ENCODE assay signal across 8 cellular contexts in the genomic region with DNA sequence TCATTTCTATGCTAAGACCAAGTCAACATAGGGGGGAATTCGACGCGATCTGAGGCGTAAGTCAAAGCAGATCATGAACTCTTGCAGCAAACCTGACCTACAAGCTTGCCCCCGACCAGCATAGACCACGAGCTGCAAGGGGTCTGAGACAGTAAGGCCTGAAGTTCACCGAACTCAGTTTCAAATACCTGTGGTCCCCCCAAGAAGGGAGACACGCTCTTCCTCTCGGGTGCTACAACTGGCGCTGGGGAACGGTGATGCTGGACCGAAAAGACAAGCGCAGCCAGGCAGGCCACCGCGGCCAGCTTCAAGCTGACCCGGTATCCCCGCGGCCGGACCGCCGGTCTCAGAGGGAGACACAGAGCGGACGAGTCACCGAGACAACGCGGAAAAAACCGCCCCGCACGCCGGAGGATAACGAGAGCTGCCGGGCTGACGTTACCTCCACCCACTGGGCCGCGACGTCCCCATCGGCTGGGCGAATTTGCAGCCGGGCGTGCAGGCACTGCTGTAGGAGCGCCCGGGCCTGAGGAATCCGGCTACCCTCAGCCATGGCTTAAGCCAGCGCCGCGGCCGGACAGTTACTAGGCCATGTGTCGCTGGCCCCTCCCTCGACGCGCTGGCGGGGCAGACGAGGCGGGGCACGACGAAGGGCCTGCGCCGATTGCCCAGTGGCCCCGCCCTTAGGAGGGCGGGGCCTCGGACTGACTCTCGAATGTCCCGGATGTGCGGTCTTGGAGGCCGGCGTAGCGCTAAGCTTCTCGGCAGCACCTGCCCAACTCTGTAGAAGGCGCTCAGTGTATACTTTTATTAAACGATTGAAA. TPM values are rescaled to one million over a fixed set of nuclear protein-coding genes. Genes with fewer than 3 reads are reported as not detected.
DNase-seq lines count a peak whose midpoint lies in the region; ATAC-seq, FAIRE-seq and TF ChIP-seq lines count a peak whose summit lies in the region.

TSS of gene DTD2 (minus strand) at position 666 of the 824 bp plus-strand sequence. CDS start at position 553, 113 bp downstream.

- FAIRE-seq in RCC 7860 (lab: Jason Lieb, UNC), result peak; percentile 52

- no peaks in the 10 kb centered on the region for H4K20me1 ChIP-seq in DND-41 (ENCODE audit: insufficient read depth, low read length)
- no peaks in the 10 kb centered on the region for H4K20me1 ChIP-seq in Karpas-422 (ENCODE audit: insufficient read depth, low read depth, low read length)

- TF ChIP-seq CTCF in DND-41 (IDR thresholded peaks at IDR 0.05; ENCODE audit: borderline replicate concordance, extremely low read depth, low read length, poor library complexity, severe bottlenecking) (peak; percentile 24), esophagus squamous epithelium (IDR thresholded peaks at IDR 0.05) (no peak)

- ATAC-seq in DND-41 (ENCODE audit: insufficient read depth, low read depth) (peak; percentile 98), GM21825 (IDR thresholded peaks at IDR 0.05; ENCODE audit: unreplicated experiment) (peak; percentile 99), naive B cell (ENCODE audit: low read depth in 2 of 2) (peak; percentile 96 to 97)
- ATAC-seq in stimulated activated memory B cell treated with anti-CD40 and anti-IgM and Interleukin-4, amounts not matched to agents 10 μg/mL and 1 μg/mL and 100 μg/mL, for 72 hours, result peak; percentile 100

- peak within 1 kb of the TSS; percentile 74 for H3K9ac ChIP-seq in DND-41 (ENCODE audit: low read depth, low read length)
- H3K9ac ChIP-seq in Karpas-422 (ENCODE audit: low read length), result peak within 1 kb of the TSS; percentile 88

- H3K27ac ChIP-seq in DND-41 (ENCODE audit: low read length) (peak within 1 kb of the TSS; percentile 70), Karpas-422 (ENCODE audit: low read length) (peak within 1 kb of the TSS; percentile 58), esophagus squamous epithelium (peak within 1 kb of the TSS; percentile 92 to 94 (median 94))

- H3K36me3 ChIP-seq in DND-41 (ENCODE audit: insufficient read depth, low read length), result peaks cover 4% of the 10 kb centered on the region; the same call in 1 of the 2 replicates
- H3K36me3 ChIP-seq in Karpas-422 (ENCODE audit: insufficient read depth, low read length), result peaks cover 8% of the 10 kb centered on the region
- H3K36me3 ChIP-seq in esophagus squamous epithelium, result peaks cover 0 to 11% (median 1%) of the 10 kb centered on the region in 3 donors

- H3K27me3 ChIP-seq in DND-41 (ENCODE audit: insufficient read depth, low read length, poor library complexity) (no peaks in the 10 kb centered on the region), Karpas-422 (ENCODE audit: low read length) (no peaks in the 10 kb centered on the region), esophagus squamous epithelium (no peaks in the 10 kb centered on the region)

- no peaks in the 10 kb centered on the region for H3K9me3 ChIP-seq in DND-41 (ENCODE audit: insufficient read depth, low read length, severe bottlenecking)
- no peaks in the 10 kb centered on the region for H3K9me3 ChIP-seq in Karpas-422 (ENCODE audit: low read length)
- no peaks in the 10 kb centered on the region for H3K9me3 ChIP-seq in esophagus squamous epithelium

- H3K4me1 Mint-ChIP-seq in activated T-helper 1 cell treated with anti-CD3 and anti-CD28 coated beads, Interleukin-12 subunit alpha, Interleukin-12 subunit beta, Interleukin-2, Interleukin-4 antibody, amounts not matched to agents 30 ng/mL and 10 ng/mL and 1 ng/mL, durations not matched to agents 14 hours and 24 hours and 36 hours (ENCODE audit: low read depth), result peaks cover 43% of the 10 kb centered on the region
- H3K4me1 Mint-ChIP-seq in naive B cell, result peaks cover 16 to 31% (median 26%) of the 10 kb centered on the region in 3 donors
- H3K4me1 Mint-ChIP-seq in stimulated activated memory B cell treated with anti-CD40 and anti-IgM and Interleukin-4, amounts not matched to agents 10 μg/mL and 1 μg/mL and 100 μg/mL, for 72 hours, result peaks cover 26% of the 10 kb centered on the region

- H3K27ac Mint-ChIP-seq in activated T-helper 1 cell treated with anti-CD3 and anti-CD28 coated beads, Interleukin-12 subunit alpha, Interleukin-12 subunit beta, Interleukin-2, Interleukin-4 antibody, amounts not matched to agents 30 ng/mL and 10 ng/mL and 1 ng/mL, durations not matched to agents 14 hours and 24 hours and 36 hours, result peak within 1 kb of the TSS; percentile 95
- H3K27ac Mint-ChIP-seq in naive B cell, result peak within 1 kb of the TSS; percentile 90 to 97 (median 95)
- peak within 1 kb of the TSS; percentile 97 for H3K27ac Mint-ChIP-seq in stimulated activated memory B cell treated with anti-CD40 and anti-IgM and Interleukin-4, amounts not matched to agents 10 μg/mL and 1 μg/mL and 100 μg/mL, for 72 hours

- peak within 1 kb of the TSS; percentile 66 for H3K4me2 ChIP-seq in DND-41 (ENCODE audit: insufficient read depth, low read length)
- H3K4me2 ChIP-seq in Karpas-422 (ENCODE audit: low read depth, low read length, poor library complexity, severe bottlenecking), result peak within 1 kb of the TSS; percentile 77

- H3K27me3 Mint-ChIP-seq in activated T-helper 1 cell treated with anti-CD3 and anti-CD28 coated beads, Interleukin-12 subunit alpha, Interleukin-12 subunit beta, Interleukin-2, Interleukin-4 antibody, amounts not matched to agents 30 ng/mL and 10 ng/mL and 1 ng/mL, durations not matched to agents 14 hours and 24 hours and 36 hours (ENCODE audit: insufficient read depth), result peaks cover 2% of the 10 kb centered on the region
- no peaks in the 10 kb centered on the region for H3K27me3 Mint-ChIP-seq in naive B cell
- no peaks in the 10 kb centered on the region for H3K27me3 Mint-ChIP-seq in stimulated activated memory B cell treated with anti-CD40 and anti-IgM and Interleukin-4, amounts not matched to agents 10 μg/mL and 1 μg/mL and 100 μg/mL, for 72 hours

- H2AFZ ChIP-seq in DND-41 (ENCODE audit: low read depth, low read length) (peak within 1 kb of the TSS; percentile 88), Karpas-422 (ENCODE audit: low read length) (peak within 1 kb of the TSS; percentile 64)

- peaks cover 12% of the 10 kb centered on the region for H3K36me3 Mint-ChIP-seq in activated T-helper 1 cell treated with anti-CD3 and anti-CD28 coated beads, Interleukin-12 subunit alpha, Interleukin-12 subunit beta, Interleukin-2, Interleukin-4 antibody, amounts not matched to agents 30 ng/mL and 10 ng/mL and 1 ng/mL, durations not matched to agents 14 hours and 24 hours and 36 hours (ENCODE audit: low read depth)
- no peaks in the 10 kb centered on the region for H3K36me3 Mint-ChIP-seq in naive B cell
- no peaks in the 10 kb centered on the region for H3K36me3 Mint-ChIP-seq in stimulated activated memory B cell treated with anti-CD40 and anti-IgM and Interleukin-4, amounts not matched to agents 10 μg/mL and 1 μg/mL and 100 μg/mL, for 72 hours

- peaks cover 11% of the 10 kb centered on the region for H3K79me2 ChIP-seq in DND-41 (ENCODE audit: insufficient read depth, low read length)
- H3K79me2 ChIP-seq in Karpas-422 (ENCODE audit: low read length), result peaks cover 45% of the 10 kb centered on the region

- peak within 1 kb of the TSS; percentile 96 for H3K4me3 Mint-ChIP-seq in activated T-helper 1 cell treated with anti-CD3 and anti-CD28 coated beads, Interleukin-12 subunit alpha, Interleukin-12 subunit beta, Interleukin-2, Interleukin-4 antibody, amounts not matched to agents 30 ng/mL and 10 ng/mL and 1 ng/mL, durations not matched to agents 14 hours and 24 hours and 36 hours
- H3K4me3 Mint-ChIP-seq in naive B cell, result peak within 1 kb of the TSS; percentile 92 to 99 (median 98)
- peak within 1 kb of the TSS; percentile 98 for H3K4me3 Mint-ChIP-seq in stimulated activated memory B cell treated with anti-CD40 and anti-IgM and Interleukin-4, amounts not matched to agents 10 μg/mL and 1 μg/mL and 100 μg/mL, for 72 hours

- intact Hi-C loops in activated T-helper 1 cell treated with anti-CD3 and anti-CD28 coated beads, Interleukin-12 subunit alpha, Interleukin-12 subunit beta, Interleukin-2, Interleukin-4 antibody, amounts not matched to agents 30 ng/mL and 10 ng/mL and 1 ng/mL, durations not matched to agents 14 hours and 24 hours and 36 hours (cut with micrococcal nuclease), result loop anchor here (1.0 to 10.0 kb wide), 12 partner anchors 37 to 898 kb away; partner anchors contain the start of genes G2E3, HEATR5A, NUBPL and RNU6-7
- intact Hi-C loops in esophagus squamous epithelium (cut with DNase I), result no loop called here

- peak; percentile 92 for DNase-seq in DND-41
- DNase-seq in Karpas-422, result peak; percentile 99
- peak; percentile 77 for DNase-seq in RCC 7860 (ENCODE audit: low spot score)
- peak; percentile 89 for DNase-seq in activated T-helper 1 cell treated with anti-CD3 and anti-CD28 coated beads, Interleukin-12 subunit alpha, Interleukin-12 subunit beta, Interleukin-2, Interleukin-4 antibody, amounts not matched to agents 30 ng/mL and 10 ng/mL and 1 ng/mL, durations not matched to agents 14 hours and 24 hours and 36 hours (ENCODE audit: low spot score)
- peak; percentile 56 for DNase-seq in esophagus squamous epithelium (lab: John Stamatoyannopoulos, UW)
- DNase-seq in naive B cell, result peak; percentile 86

- TF ChIP-seq POLR2A in esophagus squamous epithelium (IDR thresholded peaks at IDR 0.05), result peak in 2 of 4 donors; percentile 59 to 80

- no peaks in the 10 kb centered on the region for H3K9me3 Mint-ChIP-seq in activated T-helper 1 cell treated with anti-CD3 and anti-CD28 coated beads, Interleukin-12 subunit alpha, Interleukin-12 subunit beta, Interleukin-2, Interleukin-4 antibody, amounts not matched to agents 30 ng/mL and 10 ng/mL and 1 ng/mL, durations not matched to agents 14 hours and 24 hours and 36 hours
- H3K9me3 Mint-ChIP-seq in naive B cell, result no peaks in the 10 kb centered on the region
- no peaks in the 10 kb centered on the region for H3K9me3 Mint-ChIP-seq in stimulated activated memory B cell treated with anti-CD40 and anti-IgM and Interleukin-4, amounts not matched to agents 10 μg/mL and 1 μg/mL and 100 μg/mL, for 72 hours

- H3K4me3 ChIP-seq in DND-41 (ENCODE audit: low read depth in 1 of 2, low read length in 2 of 2) (peak within 1 kb of the TSS; percentile 49 to 68; a peak in 3 of 4 replicates), Karpas-422 (ENCODE audit: low read length) (peak within 1 kb of the TSS; percentile 73), esophagus squamous epithelium (peak within 1 kb of the TSS; percentile 72 to 91 (median 82))

- no peaks in the 10 kb centered on the region for H3K9me2 ChIP-seq in Karpas-422 (replicated peaks; ENCODE audit: insufficient read depth, low read length)

- H3K4me1 ChIP-seq in DND-41 (ENCODE audit: insufficient read depth, low read length) (peaks cover 31% of the 10 kb centered on the region), Karpas-422 (ENCODE audit: low read length) (peaks cover 37% of the 10 kb centered on the region), esophagus squamous epithelium (peaks cover 6 to 43% (median 12%) of the 10 kb centered on the region in 3 donors)

- WGBS in esophagus squamous epithelium, 2 donors, result 0 to 1% methylated on average over 34 to 36 of the region's 70 CpGs

RNA-seq across cellular contexts. Expression of gene DTD2, which starts in this region (rescaled TPM):
- total RNA-seq in Karpas-422 (2014; rRNA removed; shearing (Covaris generic); ENCODE audit: low replicate concordance), result 54.7 and 86.1 TPM in 2 replicates
- total RNA-seq in activated T-helper 1 cell treated with anti-CD3 and anti-CD28 coated beads, Interleukin-12 subunit alpha, Interleukin-12 subunit beta, Interleukin-2, Interleukin-4 antibody, amounts not matched to agents 30 ng/mL and 10 ng/mL and 1 ng/mL, durations not matched to agents 14 hours and 24 hours and 36 hours, result 29.0 and 30.6 TPM in 2 replicates
- 10 to 100 TPM; 32.0 to 42.5 (median 34.8) TPM for total RNA-seq in esophagus squamous epithelium
- 10 to 100 TPM; 12.5 to 26.0 (median 17.8) TPM for polyA plus RNA-seq in naive B cell (ENCODE audit: low read depth in 6 of 6)

Comparison
In these comparisons a context has a peak if more than half of its experiments do, and no peak if none do; other contexts are left out.
1. Peak in every context shown above with its lines: DNase-seq, ATAC-seq, H3K4me3 ChIP-seq and H3K27ac ChIP-seq.